In the genomic region with DNA sequence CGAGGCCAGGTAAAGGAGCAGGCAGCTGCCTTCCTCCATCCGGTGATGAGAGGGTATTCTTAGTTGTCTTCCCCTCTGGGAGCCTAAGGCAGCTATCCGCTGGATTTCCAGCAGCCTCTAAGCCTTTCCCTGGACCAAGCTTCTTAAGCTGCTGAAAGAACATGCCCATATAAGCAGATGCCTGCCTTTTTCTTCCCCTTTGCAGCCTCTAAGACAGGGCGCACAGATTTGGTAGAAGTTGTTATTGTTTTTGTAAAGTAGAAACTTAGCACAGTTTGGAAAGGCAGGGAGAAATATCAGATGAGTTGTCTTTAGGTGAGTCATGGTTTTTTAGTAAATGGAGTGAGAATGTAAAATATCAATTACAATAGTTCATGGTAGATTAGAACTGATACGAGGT, we compare ENCODE assay signal across 10 cellular contexts.
DNase-seq lines count a peak whose midpoint lies in the region; ATAC-seq lines count a peak whose summit lies in the region.
"Had no signal": no experiment of that assay in that cellular context is flagged by ENCODE, and none has a peak within 500 bp of the region (broad histone marks: within the 10 kb centered on the region; RNA-seq: fewer than 3 reads in every experiment).

No MANE protein-coding gene starts in this region.

- H3K27ac ChIP-seq in BLaER1 = no peak overlapping the region

- no peak overlapping the region for H3K4me3 ChIP-seq in BLaER1

- H3K27me3 ChIP-seq in BLaER1 = no peaks in the 10 kb centered on the region

- H3K9ac ChIP-seq in BLaER1 = no peak overlapping the region

- no peaks in the 10 kb centered on the region for H4K20me1 ChIP-seq in BLaER1

- H3K36me3 ChIP-seq in BLaER1 = peaks cover 24% of the 10 kb centered on the region

- ATAC-seq in GM19372 (IDR thresholded peaks at IDR 0.05; ENCODE audit: low read depth, unreplicated experiment) (peak; percentile 34), HG03060 (IDR thresholded peaks at IDR 0.05; ENCODE audit: low read depth, unreplicated experiment) (peak; percentile 36)
- ATAC-seq: HepG2, SK-N-SH treated with all-trans-retinoic acid at 6 μM for 48 hours had no signal

- peak overlapping the region; percentile 38 for H3K4me2 ChIP-seq in BLaER1

- DNase-seq in astrocyte of the hippocampus (ENCODE audit: low read depth, low spot score) (peak; percentile 24), LoVo (ENCODE audit: low spot score) (no peak), NCI-H146 (lab: John Stamatoyannopoulos, UW) (no peak), GF-D8 (lab: John Stamatoyannopoulos, UW) (no peak)
- DNase-seq in activated naive CD4-positive, alpha-beta T cell treated with anti-CD3 and anti-CD28 coated beads, Interleukin-2, amount 50 U/mL, for 16 hours = no peak

- H3K9me3 ChIP-seq in BLaER1 = no peaks in the 10 kb centered on the region

- peaks cover 15% of the 10 kb centered on the region for H3K4me1 ChIP-seq in BLaER1
